Comparison of ENCODE assay signal across 8 cellular contexts in the genomic region with DNA sequence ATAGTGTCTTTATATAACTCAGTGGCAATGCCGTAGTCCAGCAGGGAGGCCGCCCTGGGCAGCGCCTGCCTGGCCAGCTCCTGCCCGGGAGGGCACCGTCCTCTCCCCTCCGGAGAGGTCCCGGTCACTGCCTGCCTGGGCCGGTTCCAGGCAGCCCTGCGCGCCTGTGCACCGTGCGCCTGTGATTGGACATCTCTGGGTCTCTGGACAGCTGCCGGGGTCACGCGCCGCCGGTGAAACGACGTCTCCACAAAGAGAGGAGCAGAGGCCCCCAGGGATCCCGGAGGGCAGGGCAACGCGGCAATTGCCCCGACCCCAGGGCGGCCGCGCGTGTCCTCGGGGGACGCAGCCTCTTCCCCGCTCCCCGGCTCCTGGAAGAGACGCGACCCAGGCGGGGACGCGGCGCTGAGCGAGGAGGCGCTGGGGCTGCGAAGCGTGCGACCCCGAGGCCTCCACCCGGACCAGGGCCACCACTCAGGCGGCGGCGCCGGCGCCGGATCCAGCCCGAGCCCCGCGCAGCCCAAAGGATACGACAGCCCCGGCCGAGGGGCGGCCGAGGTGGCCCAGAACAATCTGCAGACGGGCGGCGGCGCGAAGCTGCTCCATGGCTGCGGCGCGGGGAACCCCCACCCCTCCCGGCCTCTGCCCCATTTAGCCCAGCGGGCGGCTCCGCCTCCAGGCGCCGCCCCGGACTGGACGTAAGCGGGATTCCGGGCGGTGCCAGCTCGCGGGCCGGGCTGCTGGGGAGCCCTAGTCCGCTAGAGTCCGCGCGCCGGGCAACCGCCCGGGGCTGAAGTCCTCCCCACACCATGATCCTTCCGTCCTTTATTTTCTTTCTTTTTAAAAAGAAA. TPM values are rescaled to one million over a fixed set of nuclear protein-coding genes. Genes with fewer than 3 reads are reported as not detected.
DNase-seq lines count a peak whose midpoint lies in the region; ATAC-seq and TF ChIP-seq lines count a peak whose summit lies in the region.

A gene (minus strand): TSS at position 628 of the 851 bp plus-strand sequence. CDS start 22 bp downstream, at position 606.

- CTCF ChIA-PET in activated CD4-positive, alpha-beta T cell treated with anti-CD3 and anti-CD28 coated beads, Interleukin-2, amount 10 ng/mL, durations not matched to agents 7 days and 5 days (lab: Charles Lee), result interaction anchor here (0.5 to 3.8 kb wide), 8 partner anchors 9 to 1214 kb away, joined by 3 to 32 read pairs (median 4); no protein-coding TSS in a partner anchor

- intact Hi-C loops in colonic mucosa (cut with DNase I), result no loop called here

- DNase-seq in AG08395 (ENCODE audit: low spot score) (peak; percentile 93), NCI-H2227 treated with DMSO at 0.1 percent for 48 hours (lab: John Stamatoyannopoulos, UW) (peak; percentile 31), colonic mucosa (peak; percentile 93), left kidney (ENCODE audit: low read depth, low spot score) (peak; percentile 93)
- peak; percentile 79 for DNase-seq in activated CD4-positive, alpha-beta T cell treated with anti-CD3 and anti-CD28 coated beads, Interleukin-2, amount 10 ng/mL, durations not matched to agents 7 days and 5 days
- peak; percentile 55 to 75 for DNase-seq in stimulated activated CD4-positive, alpha-beta T cell treated with anti-CD3 and anti-CD28 coated beads, Interleukin-1b, Interleukin-23, amount 100 ng/mL, for 4 hours (ENCODE audit: low read depth in 2 of 2)

- peaks cover 1% of the 10 kb centered on the region for H3K36me3 Mint-ChIP-seq in activated CD4-positive, alpha-beta T cell treated with anti-CD3 and anti-CD28 coated beads, Interleukin-2, amount 10 ng/mL, durations not matched to agents 7 days and 5 days (ENCODE audit: low read depth)

- POLR2A ChIA-PET in activated CD4-positive, alpha-beta T cell treated with anti-CD3 and anti-CD28 coated beads, Interleukin-2, amount 10 ng/mL, durations not matched to agents 7 days and 5 days (lab: Charles Lee), result no interaction called here

- H3K9me3 Mint-ChIP-seq in activated CD4-positive, alpha-beta T cell treated with anti-CD3 and anti-CD28 coated beads, Interleukin-2, amount 10 ng/mL, durations not matched to agents 7 days and 5 days, result no peaks in the 10 kb centered on the region

- no peaks in the 10 kb centered on the region for H3K27me3 Mint-ChIP-seq in activated CD4-positive, alpha-beta T cell treated with anti-CD3 and anti-CD28 coated beads, Interleukin-2, amount 10 ng/mL, durations not matched to agents 7 days and 5 days

- H3K27ac ChIP-seq in colonic mucosa, result peak within 1 kb of the TSS; percentile 92

- TF ChIP-seq CTCF in colonic mucosa (IDR thresholded peaks at IDR 0.05), result no peak

- H3K4me3 Mint-ChIP-seq in activated CD4-positive, alpha-beta T cell treated with anti-CD3 and anti-CD28 coated beads, Interleukin-2, amount 10 ng/mL, durations not matched to agents 7 days and 5 days, result peak within 1 kb of the TSS; percentile 80

- no peaks in the 10 kb centered on the region for H3K36me3 ChIP-seq in colonic mucosa

- no peaks in the 10 kb centered on the region for H3K4me1 ChIP-seq in colonic mucosa

- peaks cover 25% of the 10 kb centered on the region for H3K4me1 Mint-ChIP-seq in activated CD4-positive, alpha-beta T cell treated with anti-CD3 and anti-CD28 coated beads, Interleukin-2, amount 10 ng/mL, durations not matched to agents 7 days and 5 days

- H3K4me3 ChIP-seq in colonic mucosa, result peak within 1 kb of the TSS; percentile 69

- peak within 1 kb of the TSS; percentile 61 to 98 for H3K9ac ChIP-seq in colonic mucosa (ENCODE audit: low read depth in 2 of 2, low read length in 2 of 2)

- no peaks in the 10 kb centered on the region for H3K9me3 ChIP-seq in colonic mucosa

- H3K27ac Mint-ChIP-seq in activated CD4-positive, alpha-beta T cell treated with anti-CD3 and anti-CD28 coated beads, Interleukin-2, amount 10 ng/mL, durations not matched to agents 7 days and 5 days, result peak within 1 kb of the TSS; percentile 92

- ATAC-seq in GM18520 (IDR thresholded peaks at IDR 0.05; ENCODE audit: unreplicated experiment), result peak; percentile 61
- peak; percentile 70 for ATAC-seq in HG03045 (IDR thresholded peaks at IDR 0.05; ENCODE audit: unreplicated experiment)

- no peaks in the 10 kb centered on the region for H3K27me3 ChIP-seq in colonic mucosa

RNA-seq across cellular contexts. Expression of the gene that starts here (rescaled TPM):
- total RNA-seq in activated CD4-positive, alpha-beta T cell treated with anti-CD3 and anti-CD28 coated beads, Interleukin-2, amount 10 ng/mL, durations not matched to agents 7 days and 5 days, result 10 to 100 TPM in 1 of 2 experiments, 1 to 10 TPM in 1; 9.8 to 12.0 TPM
- 10 to 100 TPM; 35.6 to 62.1 TPM for total RNA-seq in colonic mucosa

Comparison
In these comparisons a context has a peak if more than half of its experiments do, and no peak if none do; other contexts are left out.
1. Peak in every context shown above with its lines: DNase-seq, ATAC-seq, H3K4me3 ChIP-seq and H3K27ac ChIP-seq.
2. DNase-seq: peak in every context shown above with its lines; median percentile 93 in AG08395; 93 in colonic mucosa; 93 in left kidney; 79 in activated CD4-positive, alpha-beta T cell treated with anti-CD3 and anti-CD28 coated beads, Interleukin-2, amount 10 ng/mL, durations not matched to agents 7 days and 5 days; 65 in stimulated activated CD4-positive, alpha-beta T cell treated with anti-CD3 and anti-CD28 coated beads, Interleukin-1b, Interleukin-23, amount 100 ng/mL, for 4 hours; 31 in NCI-H2227 treated with DMSO at 0.1 percent for 48 hours.